In the genomic region with DNA sequence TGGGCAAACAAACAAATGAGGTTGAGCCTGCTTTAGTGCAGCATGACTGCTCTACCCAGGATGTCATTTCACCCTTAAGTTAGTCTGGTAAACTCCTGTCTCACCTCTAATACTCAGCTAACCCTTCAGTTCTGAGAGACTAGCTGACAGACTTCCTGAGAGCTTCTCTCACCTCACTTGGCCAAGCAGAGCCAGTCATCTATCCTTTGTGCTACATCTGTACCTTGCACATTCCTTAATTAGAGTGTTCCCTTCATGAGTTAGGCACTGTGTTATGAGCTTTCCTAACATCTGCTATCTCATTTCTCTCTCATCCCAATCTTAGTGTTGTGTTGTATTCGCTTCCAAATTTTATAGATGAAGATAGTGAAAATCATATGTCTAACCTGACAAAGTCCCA, we compare ENCODE assay signal across 28 cellular contexts.
"Had no signal": no experiment of that assay in that cellular context is flagged by ENCODE, and none has a peak within 500 bp of the region (broad histone marks: within the 10 kb centered on the region; RNA-seq: fewer than 3 reads in every experiment).

No MANE protein-coding gene starts in this region.

- DNase-seq: activated effector memory CD4-positive, alpha-beta T cell treated with anti-CD3 and anti-CD28 coated beads, Interleukin-2, amount 50 U/mL, for 16 hours; activated effector memory CD4-positive, alpha-beta T cell treated with Interleukin-2 at 50 U/mL for 16 hours; activated gamma-delta T cell; activated gamma-delta T cell treated with Interleukin-2 at 50 U/mL for 16 hours; activated naive CD4-positive, alpha-beta T cell treated with anti-CD3 and anti-CD28 coated beads for 36 hours; activated naive CD4-positive, alpha-beta T cell treated with anti-CD3 and anti-CD28 coated beads, Interleukin-2, amount 10 ng/mL, durations not matched to agents 7 days and 5 days; activated naive CD4-positive, alpha-beta T cell treated with anti-CD3 and anti-CD28 coated beads, Interleukin-2, amount 50 U/mL, for 16 hours; activated naive CD4-positive, alpha-beta T cell treated with Interleukin-2 at 50 U/mL for 16 hours; activated naive CD8-positive, alpha-beta T cell treated with anti-CD3 and anti-CD28 coated beads for 36 hours; activated naive CD8-positive, alpha-beta T cell treated with anti-CD3 and anti-CD28 coated beads, Interleukin-2, amount 10 ng/mL, durations not matched to agents 7 days and 5 days; activated naive CD8-positive, alpha-beta T cell treated with anti-CD3 and anti-CD28 coated beads, Interleukin-2, amount 50 U/mL, for 24 hours; activated T-cell treated with anti-CD3 and anti-CD28 coated beads, Interleukin-2, amount 50 U/mL, for 1 hour; activated T-cell treated with anti-CD3 and anti-CD28 coated beads, Interleukin-2, amount 50 U/mL, for 24 hours; activated T-cell treated with anti-CD3 and anti-CD28 coated beads, Interleukin-2, amount 50 U/mL, for 4 hours; activated T-cell treated with anti-CD3 and anti-CD28 coated beads, Interleukin-2, amount 50 U/mL, for 48 hours; activated T-cell treated with anti-CD3 and anti-CD28 coated beads, Interleukin-2, amount 50 U/mL, for 72 hours; adrenal gland; amniotic stem cell; amygdala; anterior cingulate cortex; aorta; body of pancreas; brain microvascular endothelial cell; caudate nucleus; central memory CD4-positive, alpha-beta T cell; cerebellar nuclear complex had no signal

- FAIRE-seq: astrocyte, bronchial epithelial cell had no signal
